24 cellular contexts compared by ENCODE assay signal in the genomic region with DNA sequence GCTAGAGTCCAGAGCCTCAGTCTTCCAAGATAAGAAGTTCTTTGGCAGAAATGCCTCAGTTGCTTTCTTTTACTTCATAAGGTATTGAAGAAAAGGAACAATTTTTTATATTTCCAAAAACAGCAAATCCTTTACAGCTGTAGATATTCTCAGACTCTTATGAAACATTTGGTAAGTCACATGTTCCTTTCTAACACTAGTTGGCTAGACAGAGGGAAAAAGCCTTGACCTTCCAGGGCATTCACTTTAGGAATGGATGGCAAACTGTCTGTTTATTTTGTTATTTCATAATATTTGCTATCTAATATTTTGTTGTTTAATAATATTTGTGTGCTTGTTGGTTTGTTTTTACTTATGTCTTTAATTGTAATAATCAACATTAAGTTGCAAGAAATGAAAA.
"Had no signal": no experiment of that assay in that cellular context is flagged by ENCODE, and none has a peak within 500 bp of the region (broad histone marks: within the 10 kb centered on the region; RNA-seq: fewer than 3 reads in every experiment).

No MANE protein-coding gene starts in this region.

- ATAC-seq: activated CD4-positive, alpha-beta T cell treated with anti-CD3 and anti-CD28 coated beads for 36 hours; activated CD8-positive, alpha-beta T cell treated with anti-CD3 and anti-CD28 coated beads for 36 hours; activated T-cell treated with anti-CD3 and anti-CD28 coated beads, Interleukin-2, amount 50 U/mL, for 72 hours had no signal

- H3K4me1 ChIP-seq: breast epithelium, SJCRH30 had no signal

- H3K9me2 ChIP-seq: SK-N-SH had no signal

- H3K27me3 ChIP-seq: adrenal gland, breast epithelium, SJCRH30 had no signal

- H3K27ac ChIP-seq: adrenal gland, breast epithelium, SJCRH30, WERI-Rb-1 had no signal

- H3K9ac ChIP-seq: SK-N-SH had no signal

- H3K4me3 ChIP-seq: adrenal gland, breast epithelium, SJCRH30 had no signal

- H3K36me3 ChIP-seq: adrenal gland, breast epithelium, SJCRH30, WERI-Rb-1 had no signal

- DNase-seq: activated CD4-positive, alpha-beta T cell treated with anti-CD3 and anti-CD28 coated beads for 36 hours; activated CD4-positive, alpha-beta T cell treated with anti-CD3 and anti-CD28 coated beads, Interleukin-2, amount 50 U/mL, for 1 hour; activated CD8-positive, alpha-beta memory T cell treated with anti-CD3 and anti-CD28 coated beads, Interleukin-2, amount 50 U/mL, for 4 hours; activated CD8-positive, alpha-beta T cell treated with anti-CD3 and anti-CD28 coated beads for 36 hours; activated gamma-delta T cell treated with Interleukin-2 at 50 U/mL for 16 hours; activated naive CD4-positive, alpha-beta T cell treated with anti-CD3 and anti-CD28 coated beads, Interleukin-2, amount 10 ng/mL, durations not matched to agents 7 days and 5 days; activated naive CD8-positive, alpha-beta T cell treated with anti-CD3 and anti-CD28 coated beads for 36 hours; activated T-cell treated with anti-CD3 and anti-CD28 coated beads, Interleukin-2, amount 50 U/mL, for 72 hours; anterior cingulate cortex; IMR-90; Kasumi-1; KBM-7; NCI-H1105 treated with DMSO at 0.1 percent for 48 hours; NCI-H1436 treated with DMSO at 0.1 percent for 48 hours; NCI-H187; NCI-H2081 treated with DMSO at 0.1 percent for 48 hours; NCI-H446; NCI-H524; SJCRH30; SK-N-SH; T-helper 1 cell; WERI-Rb-1 had no signal

- H3K4me2 ChIP-seq: SK-N-SH had no signal
